Comparison of ENCODE assay signal across 1 cellular context in the genomic region with DNA sequence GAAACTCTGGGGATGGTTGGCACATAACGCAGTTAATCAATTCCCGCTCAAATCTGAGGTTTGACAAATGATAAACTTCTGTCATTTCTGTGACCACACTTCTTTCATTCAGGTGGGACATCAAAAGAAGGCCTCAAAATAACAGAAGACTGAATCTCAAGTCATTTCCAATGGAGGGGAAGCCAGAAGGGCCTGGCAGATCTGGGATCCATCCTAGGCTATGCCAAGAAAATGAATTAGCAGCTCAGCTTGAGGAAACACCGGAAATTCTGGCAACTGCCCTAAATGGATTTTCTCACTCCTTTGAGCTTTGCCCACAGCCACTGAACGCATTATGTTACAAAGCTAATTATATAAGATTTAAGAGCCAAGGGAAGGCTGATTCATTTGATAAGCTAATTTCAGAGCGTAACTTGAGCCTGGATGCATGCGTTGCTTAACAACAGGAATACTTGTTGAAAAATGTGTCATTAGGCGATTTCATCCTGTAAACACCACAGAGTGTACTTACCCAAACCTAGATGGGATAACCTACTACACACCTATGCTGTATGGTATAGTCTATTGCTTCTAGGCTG.
TF ChIP-seq lines count a peak whose summit lies in the region.

No MANE protein-coding gene starts in this region.

TF ChIP-seq in HEK293, 187 proteins besides CTCF, POLR2A, EP300 and RAD21 (continued from another document and continues in another):
- TF ChIP-seq, protein P1, sequence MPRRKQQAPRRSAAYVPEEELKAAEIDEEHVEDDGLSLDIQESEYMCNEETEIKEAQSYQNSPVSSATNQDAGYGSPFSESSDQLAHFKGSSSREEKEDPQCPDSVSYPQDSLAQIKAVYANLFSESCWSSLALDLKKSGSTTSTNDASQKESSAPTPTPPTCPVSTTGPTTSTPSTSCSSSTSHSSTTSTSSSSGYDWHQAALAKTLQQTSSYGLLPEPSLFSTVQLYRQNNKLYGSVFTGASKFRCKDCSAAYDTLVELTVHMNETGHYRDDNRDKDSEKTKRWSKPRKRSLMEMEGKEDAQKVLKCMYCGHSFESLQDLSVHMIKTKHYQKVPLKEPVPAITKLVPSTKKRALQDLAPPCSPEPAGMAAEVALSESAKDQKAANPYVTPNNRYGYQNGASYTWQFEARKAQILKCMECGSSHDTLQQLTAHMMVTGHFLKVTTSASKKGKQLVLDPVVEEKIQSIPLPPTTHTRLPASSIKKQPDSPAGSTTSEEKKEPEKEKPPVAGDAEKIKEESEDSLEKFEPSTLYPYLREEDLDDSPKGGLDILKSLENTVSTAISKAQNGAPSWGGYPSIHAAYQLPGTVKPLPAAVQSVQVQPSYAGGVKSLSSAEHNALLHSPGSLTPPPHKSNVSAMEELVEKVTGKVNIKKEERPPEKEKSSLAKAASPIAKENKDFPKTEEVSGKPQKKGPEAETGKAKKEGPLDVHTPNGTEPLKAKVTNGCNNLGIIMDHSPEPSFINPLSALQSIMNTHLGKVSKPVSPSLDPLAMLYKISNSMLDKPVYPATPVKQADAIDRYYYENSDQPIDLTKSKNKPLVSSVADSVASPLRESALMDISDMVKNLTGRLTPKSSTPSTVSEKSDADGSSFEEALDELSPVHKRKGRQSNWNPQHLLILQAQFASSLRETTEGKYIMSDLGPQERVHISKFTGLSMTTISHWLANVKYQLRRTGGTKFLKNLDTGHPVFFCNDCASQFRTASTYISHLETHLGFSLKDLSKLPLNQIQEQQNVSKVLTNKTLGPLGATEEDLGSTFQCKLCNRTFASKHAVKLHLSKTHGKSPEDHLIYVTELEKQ (tag by site-specific recombination; IDR thresholded peaks at IDR 0.05; ENCODE audit: borderline replicate concordance) = peak; percentile 78
- TF ChIP-seq, protein P2, sequence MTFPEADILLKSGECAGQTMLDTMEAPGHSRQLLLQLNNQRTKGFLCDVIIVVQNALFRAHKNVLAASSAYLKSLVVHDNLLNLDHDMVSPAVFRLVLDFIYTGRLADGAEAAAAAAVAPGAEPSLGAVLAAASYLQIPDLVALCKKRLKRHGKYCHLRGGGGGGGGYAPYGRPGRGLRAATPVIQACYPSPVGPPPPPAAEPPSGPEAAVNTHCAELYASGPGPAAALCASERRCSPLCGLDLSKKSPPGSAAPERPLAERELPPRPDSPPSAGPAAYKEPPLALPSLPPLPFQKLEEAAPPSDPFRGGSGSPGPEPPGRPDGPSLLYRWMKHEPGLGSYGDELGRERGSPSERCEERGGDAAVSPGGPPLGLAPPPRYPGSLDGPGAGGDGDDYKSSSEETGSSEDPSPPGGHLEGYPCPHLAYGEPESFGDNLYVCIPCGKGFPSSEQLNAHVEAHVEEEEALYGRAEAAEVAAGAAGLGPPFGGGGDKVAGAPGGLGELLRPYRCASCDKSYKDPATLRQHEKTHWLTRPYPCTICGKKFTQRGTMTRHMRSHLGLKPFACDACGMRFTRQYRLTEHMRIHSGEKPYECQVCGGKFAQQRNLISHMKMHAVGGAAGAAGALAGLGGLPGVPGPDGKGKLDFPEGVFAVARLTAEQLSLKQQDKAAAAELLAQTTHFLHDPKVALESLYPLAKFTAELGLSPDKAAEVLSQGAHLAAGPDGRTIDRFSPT (tag by site-specific recombination; IDR thresholded peaks at IDR 0.05) = no peak; the same call in 1 of the 2 replicates
- TF ChIP-seq, protein P3, sequence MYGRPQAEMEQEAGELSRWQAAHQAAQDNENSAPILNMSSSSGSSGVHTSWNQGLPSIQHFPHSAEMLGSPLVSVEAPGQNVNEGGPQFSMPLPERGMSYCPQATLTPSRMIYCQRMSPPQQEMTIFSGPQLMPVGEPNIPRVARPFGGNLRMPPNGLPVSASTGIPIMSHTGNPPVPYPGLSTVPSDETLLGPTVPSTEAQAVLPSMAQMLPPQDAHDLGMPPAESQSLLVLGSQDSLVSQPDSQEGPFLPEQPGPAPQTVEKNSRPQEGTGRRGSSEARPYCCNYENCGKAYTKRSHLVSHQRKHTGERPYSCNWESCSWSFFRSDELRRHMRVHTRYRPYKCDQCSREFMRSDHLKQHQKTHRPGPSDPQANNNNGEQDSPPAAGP (tag by site-specific recombination; IDR thresholded peaks at IDR 0.05) = peak; percentile 53
- TF ChIP-seq, protein P4, sequence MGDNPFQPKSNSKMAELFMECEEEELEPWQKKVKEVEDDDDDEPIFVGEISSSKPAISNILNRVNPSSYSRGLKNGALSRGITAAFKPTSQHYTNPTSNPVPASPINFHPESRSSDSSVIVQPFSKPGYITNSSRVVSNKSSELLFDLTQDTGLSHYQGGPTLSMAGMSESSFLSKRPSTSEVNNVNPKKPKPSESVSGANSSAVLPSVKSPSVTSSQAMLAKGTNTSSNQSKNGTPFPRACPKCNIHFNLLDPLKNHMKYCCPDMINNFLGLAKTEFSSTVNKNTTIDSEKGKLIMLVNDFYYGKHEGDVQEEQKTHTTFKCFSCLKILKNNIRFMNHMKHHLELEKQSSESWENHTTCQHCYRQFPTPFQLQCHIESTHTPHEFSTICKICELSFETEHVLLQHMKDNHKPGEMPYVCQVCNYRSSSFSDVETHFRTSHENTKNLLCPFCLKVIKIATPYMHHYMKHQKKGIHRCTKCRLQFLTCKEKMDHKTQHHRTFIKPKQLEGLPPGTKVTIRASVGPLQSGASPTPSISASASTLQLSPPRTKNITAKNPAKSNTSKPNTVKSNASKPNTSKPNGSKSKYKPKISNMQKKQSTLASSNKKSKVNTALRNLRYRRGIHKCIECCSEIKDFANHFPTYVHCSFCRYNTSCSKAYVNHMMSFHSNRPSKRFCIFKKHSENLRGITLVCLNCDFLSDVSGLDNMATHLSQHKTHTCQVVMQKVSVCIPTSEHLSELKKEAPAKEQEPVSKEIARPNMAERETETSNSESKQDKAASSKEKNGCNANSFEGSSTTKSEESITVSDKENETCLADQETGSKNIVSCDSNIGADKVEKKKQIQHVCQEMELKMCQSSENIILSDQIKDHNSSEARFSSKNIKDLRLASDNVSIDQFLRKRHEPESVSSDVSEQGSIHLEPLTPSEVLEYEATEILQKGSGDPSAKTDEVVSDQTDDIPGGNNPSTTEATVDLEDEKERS (tag by site-specific recombination; IDR thresholded peaks at IDR 0.05) = no peak
- TF ChIP-seq ZBTB48 (tag by site-specific recombination; IDR thresholded peaks at IDR 0.05) (no peak), ZNF701 (tag by site-specific recombination; IDR thresholded peaks at IDR 0.05) (no peak), IKZF3 (tag by site-specific recombination; IDR thresholded peaks at IDR 0.05) (peak; percentile 94), EGR2 (tag by site-specific recombination; IDR thresholded peaks at IDR 0.05; ENCODE audit: low read depth) (no peak), ZNF544 (tag by site-specific recombination; IDR thresholded peaks at IDR 0.05) (no peak), YY2 (tag by site-specific recombination; IDR thresholded peaks at IDR 0.05) (no peak), ZNF529 (tag by site-specific recombination; IDR thresholded peaks at IDR 0.05; ENCODE audit: insufficient replicate concordance) (no peak), ZNF211 (tag by site-specific recombination; IDR thresholded peaks at IDR 0.05; ENCODE audit: low read depth) (no peak), ZNF530 (tag by site-specific recombination; IDR thresholded peaks at IDR 0.05; ENCODE audit: low read depth) (no peak), ZNF610 (tag by site-specific recombination; IDR thresholded peaks at IDR 0.05; ENCODE audit: borderline replicate concordance) (no peak), MYNN (tag by site-specific recombination; IDR thresholded peaks at IDR 0.05; ENCODE audit: borderline replicate concordance) (0 out of 2 replicates have a peak, but pooled peaks have one; percentile 37), ZNF184 (tag by site-specific recombination; IDR thresholded peaks at IDR 0.05) (peak; percentile 62; the same call in 1 of the 2 replicates), ZFP37 (tag by site-specific recombination; IDR thresholded peaks at IDR 0.05) (no peak), ZNF292 (tag by site-specific recombination; IDR thresholded peaks at IDR 0.05; ENCODE audit: borderline replicate concordance, low read depth) (no peak), ZNF404 (tag by site-specific recombination; IDR thresholded peaks at IDR 0.05) (no peak), ZNF214 (tag by site-specific recombination; IDR thresholded peaks at IDR 0.05; ENCODE audit: borderline replicate concordance) (no peak), ZNF146 (tag by site-specific recombination; IDR thresholded peaks at IDR 0.05) (no peak), ZNF560 (tag by site-specific recombination; IDR thresholded peaks at IDR 0.05; ENCODE audit: borderline replicate concordance) (no peak), ZNF548 (tag by site-specific recombination; IDR thresholded peaks at IDR 0.05) (no peak), FEZF1 (tag by site-specific recombination; IDR thresholded peaks at IDR 0.05) (peak; percentile 56), ZNF501 (tag by site-specific recombination; IDR thresholded peaks at IDR 0.05) (peak; percentile 83; the same call in 1 of the 2 replicates), ZNF664 (tag by site-specific recombination; IDR thresholded peaks at IDR 0.05) (0 out of 2 replicates have a peak, but pooled peaks have one; percentile 4), TRIM28 (IDR thresholded peaks at IDR 0.05; ENCODE audit: borderline replicate concordance, low read length) (no peak; the same call in 1 of the 2 replicates), ZNF350 (tag by site-specific recombination; IDR thresholded peaks at IDR 0.05) (no peak), ZNF621 (tag by site-specific recombination; IDR thresholded peaks at IDR 0.05) (no peak), ZNF561 (tag by site-specific recombination; IDR thresholded peaks at IDR 0.05; ENCODE audit: borderline replicate concordance) (peak; percentile 49), BCL11A (tag by site-specific recombination; IDR thresholded peaks at IDR 0.05; ENCODE audit: low read depth) (peak; percentile 81; the same call in 1 of the 2 replicates), SETDB1 (IDR thresholded peaks at IDR 0.05; ENCODE audit: insufficient read length, low read length) (no peak), SP7 (tag by site-specific recombination; IDR thresholded peaks at IDR 0.05) (peak; percentile 96), ZNF658 (tag by site-specific recombination; IDR thresholded peaks at IDR 0.05) (no peak), KLF10 (tag by site-specific recombination; IDR thresholded peaks at IDR 0.05) (no peak; the same call in 1 of the 2 replicates), ZNF174 (tag by site-specific recombination; IDR thresholded peaks at IDR 0.05) (no peak), WT1 (tag by site-specific recombination; IDR thresholded peaks at IDR 0.05) (peak; percentile 92), ZNF23 (tag by site-specific recombination; IDR thresholded peaks at IDR 0.05; ENCODE audit: borderline replicate concordance) (no peak)
- TF ChIP-seq, protein P5, sequence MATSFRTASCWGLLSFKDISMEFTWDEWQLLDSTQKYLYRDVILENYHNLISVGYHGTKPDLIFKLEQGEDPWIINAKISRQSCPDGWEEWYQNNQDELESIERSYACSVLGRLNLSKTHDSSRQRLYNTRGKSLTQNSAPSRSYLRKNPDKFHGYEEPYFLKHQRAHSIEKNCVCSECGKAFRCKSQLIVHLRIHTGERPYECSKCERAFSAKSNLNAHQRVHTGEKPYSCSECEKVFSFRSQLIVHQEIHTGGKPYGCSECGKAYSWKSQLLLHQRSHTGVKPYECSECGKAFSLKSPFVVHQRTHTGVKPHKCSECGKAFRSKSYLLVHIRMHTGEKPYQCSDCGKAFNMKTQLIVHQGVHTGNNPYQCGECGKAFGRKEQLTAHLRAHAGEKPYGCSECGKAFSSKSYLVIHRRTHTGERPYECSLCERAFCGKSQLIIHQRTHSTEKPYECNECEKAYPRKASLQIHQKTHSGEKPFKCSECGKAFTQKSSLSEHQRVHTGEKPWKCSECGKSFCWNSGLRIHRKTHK (tag by site-specific recombination; IDR thresholded peaks at IDR 0.05) = no peak
- TF ChIP-seq, protein P6, sequence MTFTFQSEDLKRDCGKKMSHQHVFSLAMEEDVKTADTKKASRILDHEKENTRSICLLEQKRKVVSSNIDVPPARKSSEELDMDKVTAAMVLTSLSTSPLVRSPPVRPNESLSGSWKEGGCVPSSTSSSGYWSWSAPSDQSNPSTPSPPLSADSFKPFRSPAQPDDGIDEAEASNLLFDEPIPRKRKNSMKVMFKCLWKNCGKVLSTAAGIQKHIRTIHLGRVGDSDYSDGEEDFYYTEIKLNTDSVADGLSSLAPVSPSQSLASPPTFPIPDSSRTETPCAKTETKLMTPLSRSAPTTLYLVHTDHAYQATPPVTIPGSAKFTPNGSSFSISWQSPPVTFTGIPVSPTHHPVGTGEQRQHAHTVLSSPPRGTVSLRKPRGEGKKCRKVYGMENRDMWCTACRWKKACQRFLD (tag by site-specific recombination; IDR thresholded peaks at IDR 0.05) = no peak
- TF ChIP-seq, protein P7, sequence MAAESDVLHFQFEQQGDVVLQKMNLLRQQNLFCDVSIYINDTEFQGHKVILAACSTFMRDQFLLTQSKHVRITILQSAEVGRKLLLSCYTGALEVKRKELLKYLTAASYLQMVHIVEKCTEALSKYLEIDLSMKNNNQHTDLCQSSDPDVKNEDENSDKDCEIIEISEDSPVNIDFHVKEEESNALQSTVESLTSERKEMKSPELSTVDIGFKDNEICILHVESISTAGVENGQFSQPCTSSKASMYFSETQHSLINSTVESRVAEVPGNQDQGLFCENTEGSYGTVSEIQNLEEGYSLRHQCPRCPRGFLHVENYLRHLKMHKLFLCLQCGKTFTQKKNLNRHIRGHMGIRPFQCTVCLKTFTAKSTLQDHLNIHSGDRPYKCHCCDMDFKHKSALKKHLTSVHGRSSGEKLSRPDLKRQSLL (tag by site-specific recombination; IDR thresholded peaks at IDR 0.05) = no peak; the same call in 1 of the 2 replicates
- TF ChIP-seq, protein P8, sequence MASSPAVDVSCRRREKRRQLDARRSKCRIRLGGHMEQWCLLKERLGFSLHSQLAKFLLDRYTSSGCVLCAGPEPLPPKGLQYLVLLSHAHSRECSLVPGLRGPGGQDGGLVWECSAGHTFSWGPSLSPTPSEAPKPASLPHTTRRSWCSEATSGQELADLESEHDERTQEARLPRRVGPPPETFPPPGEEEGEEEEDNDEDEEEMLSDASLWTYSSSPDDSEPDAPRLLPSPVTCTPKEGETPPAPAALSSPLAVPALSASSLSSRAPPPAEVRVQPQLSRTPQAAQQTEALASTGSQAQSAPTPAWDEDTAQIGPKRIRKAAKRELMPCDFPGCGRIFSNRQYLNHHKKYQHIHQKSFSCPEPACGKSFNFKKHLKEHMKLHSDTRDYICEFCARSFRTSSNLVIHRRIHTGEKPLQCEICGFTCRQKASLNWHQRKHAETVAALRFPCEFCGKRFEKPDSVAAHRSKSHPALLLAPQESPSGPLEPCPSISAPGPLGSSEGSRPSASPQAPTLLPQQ (tag by site-specific recombination; IDR thresholded peaks at IDR 0.05) = 0 out of 2 replicates have a peak, but pooled peaks have one; percentile 43
- TF ChIP-seq, protein P9, sequence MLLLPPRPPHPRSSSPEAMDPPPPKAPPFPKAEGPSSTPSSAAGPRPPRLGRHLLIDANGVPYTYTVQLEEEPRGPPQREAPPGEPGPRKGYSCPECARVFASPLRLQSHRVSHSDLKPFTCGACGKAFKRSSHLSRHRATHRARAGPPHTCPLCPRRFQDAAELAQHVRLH (tag by site-specific recombination; IDR thresholded peaks at IDR 0.05) = 0 out of 2 replicates have a peak, but pooled peaks have one; percentile 15
- TF ChIP-seq, protein P10, sequence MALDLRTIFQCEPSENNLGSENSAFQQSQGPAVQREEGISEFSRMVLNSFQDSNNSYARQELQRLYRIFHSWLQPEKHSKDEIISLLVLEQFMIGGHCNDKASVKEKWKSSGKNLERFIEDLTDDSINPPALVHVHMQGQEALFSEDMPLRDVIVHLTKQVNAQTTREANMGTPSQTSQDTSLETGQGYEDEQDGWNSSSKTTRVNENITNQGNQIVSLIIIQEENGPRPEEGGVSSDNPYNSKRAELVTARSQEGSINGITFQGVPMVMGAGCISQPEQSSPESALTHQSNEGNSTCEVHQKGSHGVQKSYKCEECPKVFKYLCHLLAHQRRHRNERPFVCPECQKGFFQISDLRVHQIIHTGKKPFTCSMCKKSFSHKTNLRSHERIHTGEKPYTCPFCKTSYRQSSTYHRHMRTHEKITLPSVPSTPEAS (tag by site-specific recombination; IDR thresholded peaks at IDR 0.05) = 0 out of 2 replicates have a peak, but pooled peaks have one; percentile 21
